In the genomic region with DNA sequence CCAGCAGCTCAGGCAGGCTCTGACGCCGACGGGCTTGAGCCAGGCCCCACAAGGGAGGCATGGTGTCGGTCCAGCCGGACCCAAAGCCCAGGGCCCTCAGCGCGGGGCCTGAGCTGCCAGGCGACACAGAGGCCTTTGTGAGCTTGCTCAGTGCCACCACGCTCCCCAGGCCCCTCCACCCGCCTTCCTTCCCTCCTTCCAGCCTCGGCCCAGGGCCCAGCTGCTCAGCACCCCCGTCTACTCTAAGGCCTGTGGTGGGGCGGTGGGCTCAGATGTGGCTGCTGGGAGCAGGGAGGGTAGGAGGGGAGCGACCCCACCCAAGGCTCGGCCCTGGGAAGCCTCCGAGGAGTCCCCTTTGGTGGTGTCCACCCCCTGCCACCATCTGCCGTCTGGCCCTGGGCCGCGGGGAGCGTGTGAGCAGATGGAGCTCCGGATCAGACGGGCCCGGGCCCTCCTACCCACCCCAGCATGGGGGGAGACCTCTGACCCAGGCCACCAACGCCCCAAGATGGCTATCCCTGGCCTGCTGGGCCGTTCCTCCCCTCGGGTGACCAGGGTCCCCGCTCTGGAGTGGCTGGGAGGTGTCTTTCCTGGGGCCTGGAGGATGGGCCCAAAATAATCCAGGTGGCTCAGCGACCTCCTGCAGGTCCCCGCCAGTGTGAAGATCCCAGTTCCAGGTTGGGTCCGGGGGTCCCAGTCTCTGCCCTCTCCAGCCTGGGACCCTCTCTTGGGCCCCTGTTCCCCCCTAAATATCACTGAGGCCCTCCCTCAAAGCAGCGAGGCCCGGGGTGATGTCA, we compare ENCODE assay signal across 1 cellular context.
TF ChIP-seq lines count a peak whose summit lies in the region.

No MANE protein-coding gene starts in this region.

TF ChIP-seq in GM23338, 12 proteins besides CTCF, POLR2A, EP300 and RAD21 (continued from another document):
- TF ChIP-seq, protein P1, sequence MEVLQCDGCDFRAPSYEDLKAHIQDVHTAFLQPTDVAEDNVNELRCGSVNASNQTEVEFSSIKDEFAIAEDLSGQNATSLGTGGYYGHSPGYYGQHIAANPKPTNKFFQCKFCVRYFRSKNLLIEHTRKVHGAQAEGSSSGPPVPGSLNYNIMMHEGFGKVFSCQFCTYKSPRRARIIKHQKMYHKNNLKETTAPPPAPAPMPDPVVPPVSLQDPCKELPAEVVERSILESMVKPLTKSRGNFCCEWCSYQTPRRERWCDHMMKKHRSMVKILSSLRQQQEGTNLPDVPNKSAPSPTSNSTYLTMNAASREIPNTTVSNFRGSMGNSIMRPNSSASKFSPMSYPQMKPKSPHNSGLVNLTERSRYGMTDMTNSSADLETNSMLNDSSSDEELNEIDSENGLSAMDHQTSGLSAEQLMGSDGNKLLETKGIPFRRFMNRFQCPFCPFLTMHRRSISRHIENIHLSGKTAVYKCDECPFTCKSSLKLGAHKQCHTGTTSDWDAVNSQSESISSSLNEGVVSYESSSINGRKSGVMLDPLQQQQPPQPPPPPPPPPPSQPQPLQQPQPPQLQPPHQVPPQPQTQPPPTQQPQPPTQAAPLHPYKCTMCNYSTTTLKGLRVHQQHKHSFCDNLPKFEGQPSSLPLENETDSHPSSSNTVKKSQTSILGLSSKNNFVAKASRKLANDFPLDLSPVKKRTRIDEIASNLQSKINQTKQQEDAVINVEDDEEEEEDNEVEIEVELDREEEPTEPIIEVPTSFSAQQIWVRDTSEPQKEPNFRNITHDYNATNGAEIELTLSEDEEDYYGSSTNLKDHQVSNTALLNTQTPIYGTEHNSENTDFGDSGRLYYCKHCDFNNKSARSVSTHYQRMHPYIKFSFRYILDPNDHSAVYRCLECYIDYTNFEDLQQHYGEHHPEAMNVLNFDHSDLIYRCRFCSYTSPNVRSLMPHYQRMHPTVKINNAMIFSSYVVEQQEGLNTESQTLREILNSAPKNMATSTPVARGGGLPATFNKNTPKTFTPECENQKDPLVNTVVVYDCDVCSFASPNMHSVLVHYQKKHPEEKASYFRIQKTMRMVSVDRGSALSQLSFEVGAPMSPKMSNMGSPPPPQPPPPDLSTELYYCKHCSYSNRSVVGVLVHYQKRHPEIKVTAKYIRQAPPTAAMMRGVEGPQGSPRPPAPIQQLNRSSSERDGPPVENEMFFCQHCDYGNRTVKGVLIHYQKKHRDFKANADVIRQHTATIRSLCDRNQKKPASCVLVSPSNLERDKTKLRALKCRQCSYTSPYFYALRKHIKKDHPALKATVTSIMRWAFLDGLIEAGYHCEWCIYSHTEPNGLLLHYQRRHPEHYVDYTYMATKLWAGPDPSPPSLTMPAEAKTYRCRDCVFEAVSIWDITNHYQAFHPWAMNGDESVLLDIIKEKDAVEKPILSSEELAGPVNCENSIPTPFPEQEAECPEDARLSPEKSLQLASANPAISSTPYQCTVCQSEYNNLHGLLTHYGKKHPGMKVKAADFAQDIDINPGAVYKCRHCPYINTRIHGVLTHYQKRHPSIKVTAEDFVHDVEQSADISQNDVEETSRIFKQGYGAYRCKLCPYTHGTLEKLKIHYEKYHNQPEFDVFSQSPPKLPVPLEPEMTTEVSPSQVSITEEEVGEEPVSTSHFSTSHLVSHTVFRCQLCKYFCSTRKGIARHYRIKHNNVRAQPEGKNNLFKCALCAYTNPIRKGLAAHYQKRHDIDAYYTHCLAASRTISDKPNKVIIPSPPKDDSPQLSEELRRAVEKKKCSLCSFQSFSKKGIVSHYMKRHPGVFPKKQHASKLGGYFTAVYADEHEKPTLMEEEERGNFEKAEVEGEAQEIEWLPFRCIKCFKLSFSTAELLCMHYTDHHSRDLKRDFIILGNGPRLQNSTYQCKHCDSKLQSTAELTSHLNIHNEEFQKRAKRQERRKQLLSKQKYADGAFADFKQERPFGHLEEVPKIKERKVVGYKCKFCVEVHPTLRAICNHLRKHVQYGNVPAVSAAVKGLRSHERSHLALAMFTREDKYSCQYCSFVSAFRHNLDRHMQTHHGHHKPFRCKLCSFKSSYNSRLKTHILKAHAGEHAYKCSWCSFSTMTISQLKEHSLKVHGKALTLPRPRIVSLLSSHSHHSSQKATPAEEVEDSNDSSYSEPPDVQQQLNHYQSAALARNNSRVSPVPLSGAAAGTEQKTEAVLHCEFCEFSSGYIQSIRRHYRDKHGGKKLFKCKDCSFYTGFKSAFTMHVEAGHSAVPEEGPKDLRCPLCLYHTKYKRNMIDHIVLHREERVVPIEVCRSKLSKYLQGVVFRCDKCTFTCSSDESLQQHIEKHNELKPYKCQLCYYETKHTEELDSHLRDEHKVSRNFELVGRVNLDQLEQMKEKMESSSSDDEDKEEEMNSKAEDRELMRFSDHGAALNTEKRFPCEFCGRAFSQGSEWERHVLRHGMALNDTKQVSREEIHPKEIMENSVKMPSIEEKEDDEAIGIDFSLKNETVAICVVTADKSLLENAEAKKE (CRISPR knock-in tag; IDR thresholded peaks at IDR 0.05), result no peak
- TF ChIP-seq, protein P2, sequence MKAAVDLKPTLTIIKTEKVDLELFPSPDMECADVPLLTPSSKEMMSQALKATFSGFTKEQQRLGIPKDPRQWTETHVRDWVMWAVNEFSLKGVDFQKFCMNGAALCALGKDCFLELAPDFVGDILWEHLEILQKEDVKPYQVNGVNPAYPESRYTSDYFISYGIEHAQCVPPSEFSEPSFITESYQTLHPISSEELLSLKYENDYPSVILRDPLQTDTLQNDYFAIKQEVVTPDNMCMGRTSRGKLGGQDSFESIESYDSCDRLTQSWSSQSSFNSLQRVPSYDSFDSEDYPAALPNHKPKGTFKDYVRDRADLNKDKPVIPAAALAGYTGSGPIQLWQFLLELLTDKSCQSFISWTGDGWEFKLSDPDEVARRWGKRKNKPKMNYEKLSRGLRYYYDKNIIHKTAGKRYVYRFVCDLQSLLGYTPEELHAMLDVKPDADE (IDR thresholded peaks at IDR 0.05), result no peak
- no peak for TF ChIP-seq NANOG (IDR thresholded peaks at IDR 0.05; ENCODE audit: borderline replicate concordance)
